In the genomic region with DNA sequence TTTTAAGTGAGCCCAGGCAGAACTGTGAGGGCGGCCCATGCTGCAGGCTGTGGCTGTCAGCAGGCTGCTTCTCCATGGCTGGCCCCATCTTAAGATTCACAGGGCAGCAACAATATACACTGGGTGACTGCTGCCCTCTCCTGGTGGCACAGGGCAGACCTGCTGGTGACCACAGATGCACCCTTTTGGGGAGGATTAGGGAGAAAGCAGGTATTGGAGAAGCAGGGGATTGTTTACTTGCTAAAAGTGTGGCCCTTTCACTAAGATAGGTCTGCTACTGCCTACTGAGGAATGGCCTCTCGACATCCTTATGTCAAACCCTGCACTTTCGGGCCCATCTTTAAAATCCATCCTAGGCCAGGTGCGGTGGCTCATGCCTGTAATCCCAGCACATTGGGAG, we compare ENCODE assay signal across 8 cellular contexts. TPM values are rescaled to one million over a fixed set of nuclear protein-coding genes. Genes with fewer than 3 reads are reported as not detected.
DNase-seq lines count a peak whose midpoint lies in the region; ATAC-seq and TF ChIP-seq lines count a peak whose summit lies in the region.
"Not testable (repeated sequence)": the region's sequence is repeated elsewhere in the genome, so short reads cannot be mapped to it uniquely, and the experiment has no call there.

No MANE protein-coding gene starts in this region.

- TF ChIP-seq CTCF in HCT116 (IDR thresholded peaks at IDR 0.05 in 2 of 3, conservative IDR thresholded peaks at IDR 0.05 in 1 of 3; ENCODE audit: borderline replicate concordance in 1 of 3, insufficient read depth in 1 of 3, low read depth in 2 of 3, low read length in 2 of 3) (peak; percentile 39 to 55 (median 50); a peak in 5 of 6 replicates), esophagus squamous epithelium (IDR thresholded peaks at IDR 0.05) (peak; percentile 29 to 72 (median 52))

- H3K9me2 ChIP-seq in HCT116 (ENCODE audit: insufficient read depth), result not testable (repeated sequence)

- not testable (repeated sequence) for H3K9ac ChIP-seq in HCT116 (ENCODE audit: low read length)

- H3K4me1 ChIP-seq in HCT116 (ENCODE audit: control insufficient read depth in 1 of 2, insufficient read depth in 2 of 2, low read length in 2 of 2), result peaks cover 0 to 17% of the 10 kb centered on the region in 2 experiments; a peak in 2 of 4 replicates
- H3K4me1 ChIP-seq in esophagus squamous epithelium, result not testable (repeated sequence)

- not testable (repeated sequence) for H3K27me3 ChIP-seq in HCT116 (ENCODE audit: insufficient read depth, low read length); esophagus squamous epithelium

- intact Hi-C loops in HCT116 (cut with micrococcal nuclease), result loop anchor here (2.0 to 5.0 kb wide), 3 partner anchors 200 to 885 kb away; no protein-coding TSS in a partner anchor
- intact Hi-C loops in esophagus squamous epithelium (cut with DNase I), result not testable (repeated sequence)

- not testable (repeated sequence) for H3K79me2 ChIP-seq in HCT116 (ENCODE audit: insufficient read depth, low read length)

- H3K9me3 ChIP-seq in HCT116 (ENCODE audit: control insufficient read depth in 1 of 2, insufficient read depth in 1 of 2, low read depth in 1 of 2, low read length in 2 of 2); esophagus squamous epithelium: not testable (repeated sequence)

- H2AFZ ChIP-seq in HCT116 (ENCODE audit: low read depth, low read length, poor library complexity, severe bottlenecking), result not testable (repeated sequence)

- not testable (repeated sequence) for H3K4me2 ChIP-seq in HCT116 (ENCODE audit: low read length)

- peak; percentile 57 for TF ChIP-seq RAD21 in HCT116 (IDR thresholded peaks at IDR 0.05; ENCODE audit: low read depth)

- TF ChIP-seq POLR2A in HCT116 (IDR thresholded peaks at IDR 0.05; ENCODE audit: borderline replicate concordance, extremely low read depth, insufficient read depth, insufficient read length); esophagus squamous epithelium (IDR thresholded peaks at IDR 0.05): not testable (repeated sequence)

- H3K4me3 ChIP-seq in HCT116 (replicated peaks in 1 of 2; ENCODE audit: low read depth in 1 of 2, low read length in 2 of 2); esophagus squamous epithelium: not testable (repeated sequence)

- CTCF ChIA-PET in HCT116 (lab: Charles Lee), result not testable (repeated sequence)

- not testable (repeated sequence) for H3K36me3 ChIP-seq in HCT116 (ENCODE audit: control insufficient read depth in 1 of 2, insufficient read depth in 2 of 2, low read length in 2 of 2); esophagus squamous epithelium

- not testable (repeated sequence) for H4K20me1 ChIP-seq in HCT116 (ENCODE audit: insufficient read depth)

- POLR2A ChIA-PET in HCT116 (lab: Charles Lee), result not testable (repeated sequence)

- not testable (repeated sequence) for BruUV-seq in HCT116 (replicated peaks; lab: Mats Ljungman, UMichigan)

- DNase-seq in AML-193 (lab: John Stamatoyannopoulos, UW) (peak; percentile 29), HCT116 (ENCODE audit: low read depth, low spot score) (peak; percentile 35), NCI-H345 treated with DMSO at 0.1 percent for 48 hours (lab: John Stamatoyannopoulos, UW; ENCODE audit: unreplicated experiment) (peak; percentile 53), T1000 (lab: John Stamatoyannopoulos, UW) (peak; percentile 34), myocyte (ENCODE audit: low read depth) (peak; percentile 62)
- DNase-seq in activated effector memory CD4-positive, alpha-beta T cell treated with Interleukin-2 at 50 U/mL for 16 hours, result peak; percentile 46
- DNase-seq in esophagus squamous epithelium (lab: John Stamatoyannopoulos, UW), result not testable (repeated sequence)
- DNase-seq in stimulated activated CD4-positive, alpha-beta T cell treated with anti-CD3 and anti-CD28 coated beads, TNF-alpha, amount 100 ng/mL, for 24 hours (ENCODE audit: low read depth in 3 of 3), result peak; percentile 28 to 57 (median 33)

- H3K27ac ChIP-seq in HCT116 (ENCODE audit: low read depth, low read length); esophagus squamous epithelium: not testable (repeated sequence)

- WGBS in esophagus squamous epithelium, 2 donors, result 25 to 71% methylated on average over 2 to 4 of the region's 4 CpGs

- RAD21 ChIA-PET in HCT116 (lab: Charles Lee; ENCODE audit: low non-redundant PET in 1 of 2, low total read pairs in 2 of 2, uncharacterized antibody in 2 of 2, unreplicated experiment in 2 of 2), result not testable (repeated sequence)

- peak; percentile 50; the same call in 1 of the 2 replicates for ATAC-seq in HCT116

RNA-seq across cellular contexts. Expression of gene ZNF195, which starts 38.1 kb away (rescaled TPM):
- total RNA-seq in HCT116 (2021; ENCODE audit: unreplicated experiment), result 47.7 TPM
- polyA plus RNA-seq in HCT116 (2012), result 13.0 and 20.1 TPM in 2 replicates
- total RNA-seq in esophagus squamous epithelium, result 10 to 100 TPM in 3 of 4 donors, 1 to 10 TPM in 1; 8.7 to 20.8 (median 16.8) TPM
- 18.2 and 24.4 TPM in 2 replicates for total RNA-seq in myocyte
- 7.4 TPM for polyA plus RNA-seq in myocyte (2012)
